ENCODE assay signal across 8 cellular contexts in the genomic region with DNA sequence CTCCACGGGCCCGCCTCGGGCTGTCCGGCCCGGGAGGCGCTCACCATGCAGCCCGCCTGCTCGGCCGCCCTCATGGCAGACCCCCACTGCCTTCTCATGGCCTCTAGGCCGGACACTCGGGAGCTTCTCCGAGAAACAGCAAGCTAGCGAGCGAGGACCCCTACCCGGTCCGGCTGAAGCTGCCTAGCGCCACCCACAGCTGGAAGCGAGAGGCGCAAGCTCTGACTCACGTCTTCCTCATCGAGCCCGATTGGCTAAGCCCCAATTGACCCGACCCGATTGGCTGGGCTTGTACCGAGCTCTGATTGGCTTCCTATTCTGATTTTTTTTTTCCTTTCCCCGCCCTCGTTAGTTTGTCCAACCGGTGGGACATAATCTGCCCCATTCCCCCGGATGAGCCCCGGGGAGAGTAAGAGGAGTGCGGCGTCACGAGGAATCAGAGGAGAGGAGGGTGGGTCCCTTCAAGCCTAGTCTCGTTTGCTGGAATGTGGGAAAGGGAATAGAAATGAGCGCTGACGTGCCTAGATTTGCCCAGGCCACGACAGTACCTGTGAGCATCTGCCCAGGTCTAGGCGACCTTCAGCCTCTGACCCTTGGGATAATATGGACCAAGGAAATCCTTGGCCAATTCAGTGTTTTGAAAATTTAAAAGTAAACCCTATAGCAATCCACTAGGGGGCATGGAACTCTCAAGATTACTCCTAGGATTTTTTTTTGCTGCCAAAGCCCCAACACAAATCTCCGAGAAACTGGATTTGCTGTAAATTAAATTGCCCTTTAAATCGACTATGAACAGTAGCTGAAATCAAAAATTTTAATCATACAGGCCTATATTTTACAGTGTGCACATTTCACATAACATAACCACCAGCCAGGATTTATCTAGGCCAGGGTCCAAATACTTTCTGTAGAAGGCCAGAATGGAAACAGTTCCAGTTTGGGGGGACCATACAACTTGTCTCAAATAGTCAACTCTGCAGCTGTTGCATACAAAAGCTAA. TPM values are rescaled to one million over a fixed set of nuclear protein-coding genes. Genes with fewer than 3 reads are reported as not detected.
A peak's percentile ranks its signal among the peaks of the same experiment; 100 is the strongest.
DNase-seq lines count a peak whose midpoint lies in the region; ATAC-seq, FAIRE-seq and TF ChIP-seq lines count a peak whose summit lies in the region.

A gene with protein sequence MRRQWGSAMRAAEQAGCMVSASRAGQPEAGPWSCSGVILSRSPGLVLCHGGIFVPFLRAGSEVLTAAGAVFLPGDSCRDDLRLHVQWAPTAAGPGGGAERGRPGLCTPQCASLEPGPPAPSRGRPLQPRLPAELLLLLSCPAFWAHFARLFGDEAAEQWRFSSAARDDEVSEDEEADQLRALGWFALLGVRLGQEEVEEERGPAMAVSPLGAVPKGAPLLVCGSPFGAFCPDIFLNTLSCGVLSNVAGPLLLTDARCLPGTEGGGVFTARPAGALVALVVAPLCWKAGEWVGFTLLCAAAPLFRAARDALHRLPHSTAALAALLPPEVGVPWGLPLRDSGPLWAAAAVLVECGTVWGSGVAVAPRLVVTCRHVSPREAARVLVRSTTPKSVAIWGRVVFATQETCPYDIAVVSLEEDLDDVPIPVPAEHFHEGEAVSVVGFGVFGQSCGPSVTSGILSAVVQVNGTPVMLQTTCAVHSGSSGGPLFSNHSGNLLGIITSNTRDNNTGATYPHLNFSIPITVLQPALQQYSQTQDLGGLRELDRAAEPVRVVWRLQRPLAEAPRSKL (minus strand): TSS at position 212 of the 1,000 bp plus-strand sequence. CDS start 114 bp downstream, at position 98.

- H3K36me3 ChIP-seq in adipocyte (ENCODE audit: control insufficient read depth, insufficient read depth, low read length, severe bottlenecking) (peaks cover 40% of the 10 kb centered on the region), trophoblast cell (ENCODE audit: control insufficient read depth in 1 of 2, insufficient read depth in 2 of 2, low read length in 2 of 2) (peaks cover 7 to 20% of the 10 kb centered on the region in 2 experiments), transverse colon (peaks cover 0 to 13% (median 3%) of the 10 kb centered on the region in 4 donors)

- H3K23ac ChIP-seq in trophoblast cell (ENCODE audit: low read length): no peak within 1 kb of the TSS

- H3K4me3 ChIP-seq in adipocyte (ENCODE audit: low read length): peak within 1 kb of the TSS; percentile 84
- H3K4me3 ChIP-seq in trophoblast cell (ENCODE audit: low read depth, low read length): peak within 1 kb of the TSS; percentile 71
- peak within 1 kb of the TSS; percentile 74 to 86 (median 76) for H3K4me3 ChIP-seq in transverse colon

- peak; percentile 95 for FAIRE-seq in GM12891 (lab: Jason Lieb, UNC)

- ATAC-seq in HG02840 (IDR thresholded peaks at IDR 0.05; ENCODE audit: low FRiP score, unreplicated experiment): peak; percentile 92

- H3K4me1 ChIP-seq in adipocyte (ENCODE audit: control insufficient read depth, insufficient read depth, low read length) (peaks cover 31% of the 10 kb centered on the region), trophoblast cell (ENCODE audit: control insufficient read depth in 1 of 2, insufficient read depth in 2 of 2, low read length in 2 of 2) (peaks cover 5 to 6% of the 10 kb centered on the region in 2 experiments), transverse colon (peaks cover 13 to 19% (median 17%) of the 10 kb centered on the region in 4 donors)

- peak within 1 kb of the TSS; percentile 82 for H4K12ac ChIP-seq in trophoblast cell (ENCODE audit: low read depth, low read length)

- no peaks in the 10 kb centered on the region for H3K9me3 ChIP-seq in adipocyte (ENCODE audit: control insufficient read depth, low read length)
- H3K9me3 ChIP-seq in trophoblast cell (ENCODE audit: insufficient read depth, low read depth, low read length): no peaks in the 10 kb centered on the region
- H3K9me3 ChIP-seq in transverse colon: no peaks in the 10 kb centered on the region

- peaks cover 11% of the 10 kb centered on the region for H3K79me1 ChIP-seq in trophoblast cell (ENCODE audit: low read length)

- H2BK12ac ChIP-seq in trophoblast cell (ENCODE audit: low read length): no peak within 1 kb of the TSS

- H2AFZ ChIP-seq in trophoblast cell (ENCODE audit: insufficient read depth, low read length, poor library complexity): peak within 1 kb of the TSS; percentile 65

- H2BK120ac ChIP-seq in trophoblast cell (ENCODE audit: insufficient read depth, low read length, poor library complexity): peak within 1 kb of the TSS; percentile 34

- peaks cover 8% of the 10 kb centered on the region for H3K79me2 ChIP-seq in trophoblast cell (ENCODE audit: control insufficient read depth, insufficient read depth, low read length, poor library complexity)

- WGBS in trophoblast cell (ENCODE audit: extremely low coverage, insufficient coverage, insufficient read length): no CpG with 5 or more reads among the region's 40 CpGs
- 0 to 1% methylated on average over 4 to 39 of the region's 40 CpGs for WGBS in transverse colon (ENCODE audit: low coverage in 1 of 2), 2 donors

- intact Hi-C loops in cardiac septum (cut with DNase I) (no loop called here), transverse colon (cut with DNase I; ENCODE audit: low total_unique reads) (loop anchor here (5.0 kb wide), 1 partner anchor 969 kb away; no protein-coding TSS in a partner anchor)

- H2BK5ac ChIP-seq in trophoblast cell (ENCODE audit: low read depth, low read length, poor library complexity): peak within 1 kb of the TSS; percentile 65

- DNase-seq in GM12891 (ENCODE audit: insufficient read length, low spot score): peak; percentile 93
- DNase-seq in NCI-H1436 (lab: John Stamatoyannopoulos, UW): peak; percentile 98
- DNase-seq in T follicular helper cell (ENCODE audit: low read depth): peak; percentile 90
- DNase-seq in adipocyte (ENCODE audit: low read depth): peak; percentile 99
- peak; percentile 97 for DNase-seq in cardiac septum (ENCODE audit: low spot score)
- peak; percentile 99 for DNase-seq in trophoblast cell
- peak; percentile 98 for DNase-seq in transverse colon

- H3K27me3 ChIP-seq in adipocyte (replicated peaks; ENCODE audit: control insufficient read depth, insufficient read depth, low read length): no peaks in the 10 kb centered on the region
- H3K27me3 ChIP-seq in trophoblast cell (ENCODE audit: insufficient read depth, low read length): no peaks in the 10 kb centered on the region
- H3K27me3 ChIP-seq in transverse colon: no peaks in the 10 kb centered on the region

- H2AK5ac ChIP-seq in trophoblast cell (ENCODE audit: low read length): peak within 1 kb of the TSS; percentile 32

- peak within 1 kb of the TSS; percentile 75 for H4K8ac ChIP-seq in trophoblast cell (ENCODE audit: low read depth, low read length)

- peak within 1 kb of the TSS; percentile 75 for H3K27ac ChIP-seq in trophoblast cell (ENCODE audit: low read depth, low read length)
- H3K27ac ChIP-seq in transverse colon: peak within 1 kb of the TSS; percentile 93 to 99 (median 98)

- TF ChIP-seq POLR2A in GM12891 (IDR thresholded peaks at IDR 0.05; ENCODE audit: low read depth, low read length): peak; percentile 88
- peak; percentile 89 for TF ChIP-seq POLR2A in transverse colon (IDR thresholded peaks at IDR 0.05)

- TF ChIP-seq CTCF in transverse colon (IDR thresholded peaks at IDR 0.05): peak; percentile 41 to 88 (median 69)

- peak within 1 kb of the TSS; percentile 94 for H3K4me2 ChIP-seq in trophoblast cell (ENCODE audit: low read length)

- peak within 1 kb of the TSS; percentile 93 for H3K9ac ChIP-seq in adipocyte (ENCODE audit: low read length)
- peak within 1 kb of the TSS; percentile 68 for H3K9ac ChIP-seq in trophoblast cell (ENCODE audit: low read length)

- in situ Hi-C loops in transverse colon (cut with MboI; ENCODE audit: low pct_ligation_motif_present in 1 of 4, low pct_unique_long_range_greater_than_20kb in 1 of 4, low sequenced_read_pairs in 3 of 4): no loop called here

- peak within 1 kb of the TSS; percentile 7 for H4K91ac ChIP-seq in trophoblast cell (ENCODE audit: low read depth, low read length)

- H3K18ac ChIP-seq in trophoblast cell (ENCODE audit: low read length): peak within 1 kb of the TSS; percentile 90

- H3K14ac ChIP-seq in trophoblast cell (ENCODE audit: low read length): peak within 1 kb of the TSS; percentile 74

- no peak for TF ChIP-seq EP300 in transverse colon (IDR thresholded peaks at IDR 0.05; ENCODE audit: low read depth)

- H3K4ac ChIP-seq in trophoblast cell (ENCODE audit: low read depth, low read length): no peak within 1 kb of the TSS

TF ChIP-seq in GM12891, 5 proteins besides CTCF, POLR2A, EP300 and RAD21:
- TF ChIP-seq POLR2AphosphoS5 (IDR thresholded peaks at IDR 0.05; ENCODE audit: low read depth, low read length) (peak; percentile 85), POU2F2 (IDR thresholded peaks at IDR 0.05; ENCODE audit: low read depth, low read length) (peak; percentile 51; the same call in 1 of the 2 replicates), SPI1 (IDR thresholded peaks at IDR 0.05; ENCODE audit: low read depth, low read length) (0 out of 2 replicates have a peak, but pooled peaks have one; percentile 18), TAF1 (IDR thresholded peaks at IDR 0.05; ENCODE audit: low read depth, low read length) (0 out of 2 replicates have a peak, but pooled peaks have one; percentile 43), PAX5 (IDR thresholded peaks at IDR 0.05; ENCODE audit: insufficient read depth, low read length, severe bottlenecking) (no peak)

RNA-seq across cellular contexts. Expression of the gene that starts here (rescaled TPM):
- polyA plus RNA-seq in GM12891 (2012; ENCODE audit: low read depth, missing spikeins): 8.0 TPM
- 5.2 TPM for total RNA-seq in cardiac septum
- 3.7 TPM in 2 replicates for polyA plus RNA-seq in trophoblast cell (2013)
- total RNA-seq in transverse colon: 10 to 100 TPM; 18.6 to 48.8 (median 21.9) TPM

Comparison
In these comparisons a context has a peak if more than half of its experiments do, and no peak if none do; other contexts are left out.
1. Peak in every context shown above with its lines: DNase-seq, ATAC-seq, H3K4me3 ChIP-seq and H3K27ac ChIP-seq.